ENCODE assay signal across 14 cellular contexts in genomic region chr4:13647012-13647411, GRCh38. TPM values are rescaled to one million over a fixed set of nuclear protein-coding genes. Genes with fewer than 3 reads are reported as not detected.
DNase-seq lines count a peak whose midpoint lies in the region; ATAC-seq and TF ChIP-seq lines count a peak whose summit lies in the region.
"Had no signal": no experiment of that assay in that cellular context is flagged by ENCODE, and none has a peak within 500 bp of the region (broad histone marks: within the 10 kb centered on the region; RNA-seq: fewer than 3 reads in every experiment).

No MANE protein-coding gene starts in this region.

- no peak overlapping the region for H3K27ac ChIP-seq in CD4-positive, alpha-beta memory T cell (ENCODE audit: low read depth, low read length)
- no peak overlapping the region for H3K27ac ChIP-seq in H9 (ENCODE audit: insufficient read length, low read depth, low read length)
- H3K27ac ChIP-seq: left ventricle myocardium inferior, VCaP had no signal

- H3T11ph ChIP-seq in H9 (ENCODE audit: low read length), result no peak overlapping the region

- peaks cover 3% of the 10 kb centered on the region for H3K27me3 ChIP-seq in CD4-positive, alpha-beta memory T cell (ENCODE audit: insufficient read depth, low read length)
- H3K27me3 ChIP-seq in H9 (ENCODE audit: insufficient read depth, low read length), result no peaks in the 10 kb centered on the region

- H3K23ac ChIP-seq in H9 (ENCODE audit: insufficient read length, low read depth, low read length), result no peak overlapping the region

- no peaks in the 10 kb centered on the region for H3K79me2 ChIP-seq in H9 (ENCODE audit: insufficient read depth, low read length)

- no peak overlapping the region for H4K91ac ChIP-seq in H9 (ENCODE audit: insufficient read length, low read depth, low read length)

- H2BK15ac ChIP-seq in H9 (ENCODE audit: low read depth, low read length), result no peak overlapping the region

- peak overlapping the region; percentile 2 for H2AFZ ChIP-seq in H9 (ENCODE audit: low read length)

- no peak for TF ChIP-seq CTCF in H9 (conservative IDR thresholded peaks at IDR 0.05)
- TF ChIP-seq CTCF in WTC11 (IDR thresholded peaks at IDR 0.05), result no peak

- H3K4me1 ChIP-seq in CD4-positive, alpha-beta memory T cell (ENCODE audit: insufficient read depth, low read length), result no peaks in the 10 kb centered on the region
- peaks cover 3% of the 10 kb centered on the region; the same call in 1 of the 2 replicates for H3K4me1 ChIP-seq in H9 (ENCODE audit: insufficient read depth, low read length)

- H3K27ac Mint-ChIP-seq in CD4-positive, alpha-beta memory T cell, result peak overlapping the region in 2 of 7 donors; percentile 36 to 80
- H3K27ac Mint-ChIP-seq in H9 (peak overlapping the region in 2 of 3 experiments; percentile 33 to 51; a peak in 1 of 7 replicates), WTC11 (peak overlapping the region; percentile 94)
- H3K27ac Mint-ChIP-seq: CD4-positive, alpha-beta T cell had no signal

- no peak overlapping the region for H2BK12ac ChIP-seq in H9 (ENCODE audit: insufficient read length, low read depth, low read length)

- no peaks in the 10 kb centered on the region for H3K9me3 ChIP-seq in CD4-positive, alpha-beta memory T cell (ENCODE audit: control insufficient read depth in 1 of 2, low read length in 2 of 2)
- H3K9me3 ChIP-seq in H9 (ENCODE audit: control insufficient read depth, low read depth, low read length), result no peaks in the 10 kb centered on the region
- H3K9me3 ChIP-seq: left ventricle myocardium inferior had no signal

- WGBS in H9 (ENCODE audit: extremely low coverage, insufficient read length, low lambda C conversion rate), result no CpG with 5 or more reads among the region's 6 CpGs

- no peaks in the 10 kb centered on the region for H4K20me1 ChIP-seq in H9 (ENCODE audit: control insufficient read depth, insufficient read depth, insufficient read length)

- H3K4me1 Mint-ChIP-seq in CD4-positive, alpha-beta memory T cell, result peaks cover 0 to 3% (median 1%) of the 10 kb centered on the region in 4 donors
- peaks cover 16 to 18% of the 10 kb centered on the region in 2 experiments for H3K4me1 Mint-ChIP-seq in H9
- peaks cover 30% of the 10 kb centered on the region for H3K4me1 Mint-ChIP-seq in WTC11

- H3K56ac ChIP-seq in H9 (ENCODE audit: insufficient read length, low read depth, low read length), result no peak overlapping the region

- POLR2A ChIA-PET in CD4-positive, alpha-beta memory T cell (lab: Charles Lee; ENCODE audit: partially characterized antibody), result interaction anchor here (1.6 kb wide), 1 partner anchor 9 kb away, joined by 5 read pairs; no protein-coding TSS in a partner anchor
- POLR2A ChIA-PET in WTC11 (lab: Charles Lee), result no interaction called here

- H4K5ac ChIP-seq in H9 (ENCODE audit: insufficient read length, low read depth, low read length), result no peak overlapping the region

- H2BK120ac ChIP-seq in H9 (ENCODE audit: low read depth, low read length, poor library complexity, severe bottlenecking), result no peak overlapping the region

- no peaks in the 10 kb centered on the region for H3K36me3 ChIP-seq in CD4-positive, alpha-beta memory T cell (ENCODE audit: insufficient read depth, low read length)
- H3K36me3 ChIP-seq: left ventricle myocardium inferior had no signal

- no peak overlapping the region for H3K4ac ChIP-seq in H9 (ENCODE audit: low read depth, low read length)

- H2BK20ac ChIP-seq in H9 (ENCODE audit: low read depth, low read length, poor library complexity, severe bottlenecking), result no peak overlapping the region

- no peaks in the 10 kb centered on the region for H3K36me3 Mint-ChIP-seq in CD4-positive, alpha-beta memory T cell
- H3K36me3 Mint-ChIP-seq in H9 (ENCODE audit: insufficient read depth in 1 of 3, low read depth in 3 of 3) (no peaks in the 10 kb centered on the region), WTC11 (no peaks in the 10 kb centered on the region)

- H2AK5ac ChIP-seq in H9 (ENCODE audit: insufficient read length, low read length), result no peak overlapping the region

- H3K27me3 Mint-ChIP-seq in CD4-positive, alpha-beta memory T cell, result peaks cover 19 to 26% of the 10 kb centered on the region in 2 donors
- peaks cover 1% of the 10 kb centered on the region for H3K27me3 Mint-ChIP-seq in H9 (ENCODE audit: low read depth)
- no peaks in the 10 kb centered on the region for H3K27me3 Mint-ChIP-seq in WTC11 (ENCODE audit: low read depth)

- no peaks in the 10 kb centered on the region for H3K23me2 ChIP-seq in H9 (ENCODE audit: insufficient read length, low read depth, low read length, poor library complexity, severe bottlenecking)

- intact Hi-C loops in CD4-positive, alpha-beta memory T cell (cut with micrococcal nuclease), result no loop called here

- H3K18ac ChIP-seq in H9 (ENCODE audit: insufficient read length, low read depth, low read length), result no peak overlapping the region

- peak; percentile 81 for ATAC-seq in WTC11
- ATAC-seq in GM21786 (IDR thresholded peaks at IDR 0.05; ENCODE audit: unreplicated experiment), result no peak
- ATAC-seq: activated T-cell treated with anti-CD3 and anti-CD28 coated beads, Interleukin-2, amount 50 U/mL, for 4 hours; K562 had no signal

- no peak overlapping the region for H3K4me3 ChIP-seq in CD4-positive, alpha-beta memory T cell (ENCODE audit: low read length in 2 of 2)
- H3K4me3 ChIP-seq: K562, left ventricle myocardium inferior had no signal

- H3K79me1 ChIP-seq in H9 (ENCODE audit: insufficient read depth, low read depth, low read length, poor library complexity, severe bottlenecking), result no peaks in the 10 kb centered on the region

- peaks cover 0 to 1% (median 0%) of the 10 kb centered on the region in 8 donors for H3K9me3 Mint-ChIP-seq in CD4-positive, alpha-beta memory T cell
- H3K9me3 Mint-ChIP-seq in H9, result no peaks in the 10 kb centered on the region
- H3K9me3 Mint-ChIP-seq in WTC11, result peaks cover 14% of the 10 kb centered on the region
- H3K9me3 Mint-ChIP-seq: activated T-cell treated with anti-CD3 and anti-CD28 coated beads, Interleukin-2, amount 50 U/mL, for 4 hours; CD4-positive, alpha-beta T cell had no signal

- no peak overlapping the region for H3K14ac ChIP-seq in H9 (ENCODE audit: insufficient read depth, low read length)

- H4K8ac ChIP-seq in H9 (replicated peaks; ENCODE audit: insufficient read length, low read depth, low read length), result no peak overlapping the region

- no peak overlapping the region for H2BK5ac ChIP-seq in H9 (ENCODE audit: insufficient read length, low read length)

- H3K4me3 Mint-ChIP-seq in CD4-positive, alpha-beta memory T cell, result peak overlapping the region; percentile 3 to 69 (median 43)
- no peak overlapping the region for H3K4me3 Mint-ChIP-seq in H9
- peak overlapping the region; percentile 38 for H3K4me3 Mint-ChIP-seq in WTC11
- H3K4me3 Mint-ChIP-seq: activated T-cell treated with anti-CD3 and anti-CD28 coated beads, Interleukin-2, amount 50 U/mL, for 4 hours; CD4-positive, alpha-beta T cell had no signal

- H3K4me2 ChIP-seq in H9 (ENCODE audit: insufficient read depth, insufficient read length, low read length), result no peak overlapping the region

- CTCF ChIA-PET in CD4-positive, alpha-beta memory T cell (lab: Charles Lee; ENCODE audit: partially characterized antibody), result interaction anchor here (1.5 to 7.6 kb wide), 2 partner anchors 9 to 17 kb away, joined by 3 to 74 read pairs; no protein-coding TSS in a partner anchor
- CTCF ChIA-PET in WTC11 (lab: Charles Lee), result interaction anchor here (0.5 kb wide), 1 partner anchor 30 kb away, joined by 3 read pairs; no protein-coding TSS in a partner anchor

- DNase-seq in CD4-positive, alpha-beta memory T cell, result no peak
- DNase-seq in H9 (no peak), WTC11 (ENCODE audit: low spot score) (no peak), iPS-NIHi7 (ENCODE audit: extremely low spot score) (peak; percentile 21), EL (no peak), NCI-H187 (lab: John Stamatoyannopoulos, UW) (no peak)
- DNase-seq: activated T-cell treated with anti-CD3 and anti-CD28 coated beads, Interleukin-2, amount 50 U/mL, for 4 hours; CD4-positive, alpha-beta T cell; head of caudate nucleus; left ventricle myocardium inferior; NCI-H1694 had no signal

- H3K9ac ChIP-seq in H9 (ENCODE audit: extremely low read depth, insufficient read length, low read length), result no peak overlapping the region

TF ChIP-seq in WTC11, 78 proteins besides CTCF, POLR2A, EP300 and RAD21:
- TF ChIP-seq ETV6 (CRISPR knock-in tag; IDR thresholded peaks at IDR 0.05) (0 out of 2 replicates have a peak, but pooled peaks have one; percentile 34), FOXP4 (CRISPR knock-in tag; IDR thresholded peaks at IDR 0.05) (0 out of 2 replicates have a peak, but pooled peaks have one; percentile 24), EMX1 (CRISPR knock-in tag; IDR thresholded peaks at IDR 0.05) (no peak)

RNA-seq across cellular contexts. Expression of gene BOD1L1, which starts 19.5 kb away (rescaled TPM):
- 10 to 100 TPM; 67.8 to 72.3 TPM for total RNA-seq in CD4-positive, alpha-beta memory T cell
- polyA plus RNA-seq in CD4-positive, alpha-beta memory T cell, result 1 to 10 TPM in 1 of 2 donors, under 1 TPM in 1; 0.86 to 6.7 TPM
- total RNA-seq in H9 (2021) (32.7 and 37.8 TPM in 2 replicates), WTC11 (2021) (31.9 to 43.5 TPM (median 32.4 TPM) in 3 replicates)

Comparison
In these comparisons a context has a peak if more than half of its experiments do, and no peak if none do; other contexts are left out.
1. H3K4me3 Mint-ChIP-seq: peak in CD4-positive, alpha-beta memory T cell (8 of 8) and WTC11 (single experiment); none in H9 (0 of 2).